1 cellular context compared by ENCODE assay signal in genomic region chr19:51338563-51339312, GRCh38.
TF ChIP-seq lines count a peak whose summit lies in the region.

No MANE protein-coding gene starts in this region.

TF ChIP-seq in A549, 52 proteins besides CTCF, POLR2A, EP300 and RAD21 (continued from another document):
- TF ChIP-seq MAX (IDR thresholded peaks at IDR 0.05): peak; percentile 79
- no peak for TF ChIP-seq USF2 (IDR thresholded peaks at IDR 0.05)
- no peak for TF ChIP-seq BCL3 (IDR thresholded peaks at IDR 0.05)
- no peak for TF ChIP-seq RARB (CRISPR knock-in tag; IDR thresholded peaks at IDR 0.05)
- TF ChIP-seq E2F6 (IDR thresholded peaks at IDR 0.05; ENCODE audit: borderline replicate concordance, low read depth): peak; percentile 56; the same call in 1 of the 2 replicates
- TF ChIP-seq FOSL2 (IDR thresholded peaks at IDR 0.05): no peak
- TF ChIP-seq FOSL2 (CRISPR knock-in tag; IDR thresholded peaks at IDR 0.05): 0 out of 2 replicates have a peak, but pooled peaks have one; percentile 4
